In genomic region chr14:65728604-65729003, GRCh38 we compare ENCODE assay signal across 39 cellular contexts.
"Had no signal": no experiment of that assay in that cellular context is flagged by ENCODE, and none has a peak within 500 bp of the region (broad histone marks: within the 10 kb centered on the region; RNA-seq: fewer than 3 reads in every experiment).

No MANE protein-coding gene starts in this region.

- FAIRE-seq: bronchial epithelial cell, TTC549 had no signal

- H3K9me3 Mint-ChIP-seq: activated T-cell treated with anti-CD3 and anti-CD28 coated beads, Interleukin-2, amount 50 U/mL, for 24 hours; central memory CD8-positive, alpha-beta T cell; T-helper 1 cell treated with Interleukin-12 subunit alpha and Interleukin-12 subunit beta and Interleukin-4 antibody, amounts not matched to agents 30 μg/mL and 1 μg/mL, for 36 hours had no signal

- H3K4me3 Mint-ChIP-seq: activated CD4-positive, alpha-beta memory T cell treated with anti-CD3 and anti-CD28 coated beads, Interleukin-2, amount 10 ng/mL, durations not matched to agents 7 days and 5 days; activated CD4-positive, alpha-beta T cell treated with anti-CD3 and anti-CD28 coated beads for 36 hours; activated CD4-positive, alpha-beta T cell treated with anti-CD3 and anti-CD28 coated beads, Interleukin-2, amount 10 ng/mL, durations not matched to agents 7 days and 5 days; activated CD8-positive, alpha-beta memory T cell treated with anti-CD3 and anti-CD28 coated beads, Interleukin-2, amount 10 ng/mL, durations not matched to agents 7 days and 5 days; activated CD8-positive, alpha-beta T cell treated with anti-CD3 and anti-CD28 coated beads, Interleukin-2, amount 10 ng/mL, durations not matched to agents 7 days and 5 days; activated naive CD4-positive, alpha-beta T cell treated with anti-CD3 and anti-CD28 coated beads for 36 hours; activated naive CD8-positive, alpha-beta T cell treated with anti-CD3 and anti-CD28 coated beads for 36 hours; activated T-cell treated with anti-CD3 and anti-CD28 coated beads, Interleukin-2, amount 50 U/mL, for 24 hours; brain; central memory CD8-positive, alpha-beta T cell; T-helper 1 cell treated with Interleukin-12 subunit alpha and Interleukin-12 subunit beta and Interleukin-4 antibody, amounts not matched to agents 30 μg/mL and 1 μg/mL, for 36 hours; T-helper 2 cell treated with Interferon-gamma antibody and Interleukin-4, amounts not matched to agents 5 μg/mL and 100 μg/mL, for 36 hours; WTC11 had no signal

- H3K4me1 ChIP-seq: adrenal gland had no signal

- H3K27ac ChIP-seq: adrenal gland, cardiac muscle cell, WERI-Rb-1 had no signal

- H3K9me3 ChIP-seq: adrenal gland had no signal

- DNase-seq: activated CD4-positive, alpha-beta memory T cell treated with anti-CD3 and anti-CD28 coated beads, Interleukin-2, amount 10 ng/mL, durations not matched to agents 7 days and 5 days; activated CD4-positive, alpha-beta T cell treated with anti-CD3 and anti-CD28 coated beads for 1 hour; activated CD4-positive, alpha-beta T cell treated with anti-CD3 and anti-CD28 coated beads for 36 hours; activated CD4-positive, alpha-beta T cell treated with anti-CD3 and anti-CD28 coated beads for 48 hours; activated CD4-positive, alpha-beta T cell treated with anti-CD3 and anti-CD28 coated beads, Interleukin-2, amount 10 ng/mL, durations not matched to agents 7 days and 5 days; activated CD4-positive, alpha-beta T cell treated with anti-CD3 and anti-CD28 coated beads, Interleukin-2, amount 50 U/mL, for 48 hours; activated CD4-positive, CD25-positive, alpha-beta regulatory T cell; activated CD8-positive, alpha-beta memory T cell treated with anti-CD3 and anti-CD28 coated beads for 24 hours; activated CD8-positive, alpha-beta memory T cell treated with anti-CD3 and anti-CD28 coated beads, Interleukin-2, amount 10 ng/mL, durations not matched to agents 7 days and 5 days; activated CD8-positive, alpha-beta memory T cell treated with anti-CD3 and anti-CD28 coated beads, Interleukin-2, amount 50 U/mL, for 48 hours; activated CD8-positive, alpha-beta T cell treated with anti-CD3 and anti-CD28 coated beads, Interleukin-2, amount 10 ng/mL, durations not matched to agents 7 days and 5 days; activated effector memory CD4-positive, alpha-beta T cell treated with Interleukin-2 at 50 U/mL for 16 hours; activated gamma-delta T cell; activated naive CD4-positive, alpha-beta T cell treated with anti-CD3 and anti-CD28 coated beads for 36 hours; activated naive CD4-positive, alpha-beta T cell treated with anti-CD3 and anti-CD28 coated beads, Interleukin-2, amount 50 U/mL, for 16 hours; activated naive CD8-positive, alpha-beta T cell treated with anti-CD3 and anti-CD28 coated beads for 36 hours; activated T-cell treated with anti-CD3 and anti-CD28 coated beads, Interleukin-2, amount 50 U/mL, for 24 hours; activated T-cell treated with anti-CD3 and anti-CD28 coated beads, Interleukin-2, amount 50 U/mL, for 48 hours; adrenal gland; amniotic stem cell; aorta; caudate nucleus; cerebellar nuclear complex; SW 1271; T-helper 1 cell; T-helper 2 cell; T-helper 9 cell; WERI-Rb-1 had no signal

- H3K27ac Mint-ChIP-seq: activated CD4-positive, alpha-beta memory T cell treated with anti-CD3 and anti-CD28 coated beads, Interleukin-2, amount 10 ng/mL, durations not matched to agents 7 days and 5 days; activated CD4-positive, alpha-beta T cell treated with anti-CD3 and anti-CD28 coated beads for 36 hours; activated CD4-positive, alpha-beta T cell treated with anti-CD3 and anti-CD28 coated beads, Interleukin-2, amount 10 ng/mL, durations not matched to agents 7 days and 5 days; activated CD8-positive, alpha-beta memory T cell treated with anti-CD3 and anti-CD28 coated beads, Interleukin-2, amount 10 ng/mL, durations not matched to agents 7 days and 5 days; activated naive CD4-positive, alpha-beta T cell treated with anti-CD3 and anti-CD28 coated beads for 36 hours; activated naive CD8-positive, alpha-beta T cell treated with anti-CD3 and anti-CD28 coated beads for 36 hours; activated T-cell treated with anti-CD3 and anti-CD28 coated beads, Interleukin-2, amount 50 U/mL, for 24 hours; activated T-helper 2 cell treated with anti-CD3 and anti-CD28 coated beads, Interferon-gamma antibody, Interleukin-2, Interleukin-4, amounts not matched to agents 10 μg/mL and 5 μg/mL and 100 μg/mL, durations not matched to agents 14 hours and 24 hours and 36 hours; brain; T-helper 1 cell treated with Interleukin-12 subunit alpha and Interleukin-12 subunit beta and Interleukin-4 antibody, amounts not matched to agents 30 μg/mL and 1 μg/mL, for 36 hours; T-helper 2 cell treated with Interferon-gamma antibody and Interleukin-4, amounts not matched to agents 5 μg/mL and 100 μg/mL, for 36 hours; WTC11 had no signal

- H3K4me3 ChIP-seq: adrenal gland, cardiac muscle cell had no signal

- H3K27me3 ChIP-seq: adrenal gland, cardiac muscle cell had no signal

- ATAC-seq: activated CD4-positive, alpha-beta T cell treated with anti-CD3 and anti-CD28 coated beads for 36 hours; activated CD4-positive, CD25-positive, alpha-beta regulatory T cell treated with anti-CD3 and anti-CD28 coated beads, Interleukin-2, amount 50 U/mL, for 24 hours; activated CD8-positive, alpha-beta memory T cell treated with anti-CD3 and anti-CD28 coated beads, Interleukin-2, amount 10 ng/mL, durations not matched to agents 7 days and 5 days; activated CD8-positive, alpha-beta T cell treated with anti-CD3 and anti-CD28 coated beads, Interleukin-2, amount 10 ng/mL, durations not matched to agents 7 days and 5 days; activated naive CD4-positive, alpha-beta T cell treated with anti-CD3 and anti-CD28 coated beads, Interleukin-2, amount 50 U/mL, for 72 hours; WTC11 had no signal

- H3K27me3 Mint-ChIP-seq: activated CD4-positive, alpha-beta memory T cell treated with anti-CD3 and anti-CD28 coated beads, Interleukin-2, amount 10 ng/mL, durations not matched to agents 7 days and 5 days; activated CD4-positive, alpha-beta T cell treated with anti-CD3 and anti-CD28 coated beads for 36 hours; activated CD4-positive, alpha-beta T cell treated with anti-CD3 and anti-CD28 coated beads, Interleukin-2, amount 10 ng/mL, durations not matched to agents 7 days and 5 days; activated CD8-positive, alpha-beta memory T cell treated with anti-CD3 and anti-CD28 coated beads, Interleukin-2, amount 10 ng/mL, durations not matched to agents 7 days and 5 days; activated naive CD8-positive, alpha-beta T cell treated with anti-CD3 and anti-CD28 coated beads for 36 hours; activated T-cell treated with anti-CD3 and anti-CD28 coated beads, Interleukin-2, amount 50 U/mL, for 24 hours; brain; central memory CD8-positive, alpha-beta T cell had no signal

- H3K36me3 ChIP-seq: adrenal gland, WERI-Rb-1 had no signal

- H3K4me1 Mint-ChIP-seq: brain; central memory CD8-positive, alpha-beta T cell; WTC11 had no signal
